14 cellular contexts compared by ENCODE assay signal in the genomic region with DNA sequence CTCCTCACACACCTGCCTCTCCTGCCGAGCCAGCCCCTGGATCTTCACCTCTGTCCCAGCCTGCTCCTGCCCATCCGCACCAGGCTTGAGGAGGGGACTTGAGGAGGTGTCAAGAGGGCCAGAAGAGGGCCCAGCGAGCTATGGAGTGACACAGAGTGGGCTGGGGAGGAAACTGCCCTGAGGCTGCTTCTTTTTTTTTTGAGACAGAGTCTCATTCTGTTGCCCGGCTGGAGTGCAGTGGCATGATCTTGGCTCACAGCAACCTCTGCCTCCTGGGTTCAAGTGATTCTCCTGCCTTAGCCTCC. TPM values are rescaled to one million over a fixed set of nuclear protein-coding genes. Genes with fewer than 3 reads are reported as not detected.
DNase-seq lines count a peak whose midpoint lies in the region; ATAC-seq and TF ChIP-seq lines count a peak whose summit lies in the region.
"Had no signal": no experiment of that assay in that cellular context is flagged by ENCODE, and none has a peak within 500 bp of the region (broad histone marks: within the 10 kb centered on the region; RNA-seq: fewer than 3 reads in every experiment).

No MANE protein-coding gene starts in this region.

- H3K27ac ChIP-seq in WERI-Rb-1, result peak overlapping the region; percentile 67
- H3K27ac ChIP-seq in spleen, result no peak overlapping the region
- H3K27ac ChIP-seq: psoas muscle, SJSA1 had no signal

- H3K4me3 ChIP-seq in WERI-Rb-1 (ENCODE audit: low read depth, low read length) (no peak overlapping the region), spleen (no peak overlapping the region)
- H3K4me3 ChIP-seq: psoas muscle, SJSA1 had no signal

- no peak for TF ChIP-seq POLR2A in spleen (IDR thresholded peaks at IDR 0.05)

- H3K36me3 Mint-ChIP-seq in activated CD8-positive, alpha-beta memory T cell treated with anti-CD3 and anti-CD28 coated beads, Interleukin-2, amount 10 ng/mL, durations not matched to agents 7 days and 5 days, result no peaks in the 10 kb centered on the region
- H3K36me3 Mint-ChIP-seq in nephron (ENCODE audit: low read depth), result no peaks in the 10 kb centered on the region

- H3K27me3 Mint-ChIP-seq in activated CD8-positive, alpha-beta memory T cell treated with anti-CD3 and anti-CD28 coated beads, Interleukin-2, amount 10 ng/mL, durations not matched to agents 7 days and 5 days, result peaks cover 2% of the 10 kb centered on the region
- H3K27me3 Mint-ChIP-seq in nephron (ENCODE audit: low read depth), result peaks cover 3% of the 10 kb centered on the region

- no peak for ATAC-seq in activated CD8-positive, alpha-beta memory T cell treated with anti-CD3 and anti-CD28 coated beads, Interleukin-2, amount 10 ng/mL, durations not matched to agents 7 days and 5 days
- ATAC-seq: psoas muscle had no signal

- CTCF ChIA-PET in activated CD8-positive, alpha-beta memory T cell treated with anti-CD3 and anti-CD28 coated beads, Interleukin-2, amount 10 ng/mL, durations not matched to agents 7 days and 5 days (lab: Charles Lee), result interaction anchor here (1.0 to 1.8 kb wide), 2 partner anchors 17 to 109 kb away, joined by 3 to 5 read pairs; no protein-coding TSS in a partner anchor

- H3K9me3 Mint-ChIP-seq in activated CD8-positive, alpha-beta memory T cell treated with anti-CD3 and anti-CD28 coated beads, Interleukin-2, amount 10 ng/mL, durations not matched to agents 7 days and 5 days (ENCODE audit: low read depth), result no peaks in the 10 kb centered on the region
- no peaks in the 10 kb centered on the region for H3K9me3 Mint-ChIP-seq in nephron

- H3K9me3 ChIP-seq in WERI-Rb-1 (ENCODE audit: severe bottlenecking), result no peaks in the 10 kb centered on the region
- H3K9me3 ChIP-seq in spleen, result no peaks in the 10 kb centered on the region
- H3K9me3 ChIP-seq: psoas muscle, SJSA1 had no signal

- H3K4me1 Mint-ChIP-seq in activated CD8-positive, alpha-beta memory T cell treated with anti-CD3 and anti-CD28 coated beads, Interleukin-2, amount 10 ng/mL, durations not matched to agents 7 days and 5 days, result peaks cover 24% of the 10 kb centered on the region
- peaks cover 58% of the 10 kb centered on the region for H3K4me1 Mint-ChIP-seq in nephron

- DNase-seq in activated CD8-positive, alpha-beta memory T cell treated with anti-CD3 and anti-CD28 coated beads, Interleukin-2, amount 10 ng/mL, durations not matched to agents 7 days and 5 days, result no peak
- no peak for DNase-seq in activated CD8-positive, alpha-beta memory T cell treated with anti-CD3 and anti-CD28 coated beads, Interleukin-2, amount 50 U/mL, for 48 hours
- DNase-seq in ELF-1 (ENCODE audit: low read depth, low spot score) (peak; percentile 74), WERI-Rb-1 (peak; percentile 26), cortex of kidney (lab: John Stamatoyannopoulos, UW) (no peak), spleen (no peak), SW480 (ENCODE audit: low spot score) (no peak)
- DNase-seq: Calu3; MV-4-11; NCI-H2171 treated with DMSO at 0.1 percent for 48 hours; psoas muscle; stimulated activated naive CD4-positive, alpha-beta T cell treated with Interleukin-2 at 50 U/mL for 16 hours had no signal

- H3K36me3 ChIP-seq in WERI-Rb-1 (no peaks in the 10 kb centered on the region), spleen (no peaks in the 10 kb centered on the region)
- H3K36me3 ChIP-seq: SJSA1 had no signal

- peaks cover 0 to 3% (median 0%) of the 10 kb centered on the region in 6 donors for H3K4me1 ChIP-seq in spleen
- H3K4me1 ChIP-seq: SJSA1 had no signal

- TF ChIP-seq CTCF in WERI-Rb-1 (IDR thresholded peaks at IDR 0.05; ENCODE audit: low read depth, low read length) (no peak), nephron (IDR thresholded peaks at IDR 0.05; ENCODE audit: unreplicated experiment in 3 of 3) (no peak), spleen (IDR thresholded peaks at IDR 0.05 in 8 of 11, conservative IDR thresholded peaks at IDR 0.05 in 3 of 11) (no peak)

- intact Hi-C loops in spleen (cut with DNase I; ENCODE audit: low total_unique reads), result no loop called here

- WGBS in spleen, 5 donors, result 68 to 78% (median 72%) methylated on average over 2 to 4 of the region's 4 CpGs

- peak overlapping the region; percentile 81 for H3K27ac Mint-ChIP-seq in activated CD8-positive, alpha-beta memory T cell treated with anti-CD3 and anti-CD28 coated beads, Interleukin-2, amount 10 ng/mL, durations not matched to agents 7 days and 5 days
- H3K27ac Mint-ChIP-seq in nephron, result peak overlapping the region; percentile 37 to 89 (median 74)

- no peak overlapping the region for H3K4me3 Mint-ChIP-seq in activated CD8-positive, alpha-beta memory T cell treated with anti-CD3 and anti-CD28 coated beads, Interleukin-2, amount 10 ng/mL, durations not matched to agents 7 days and 5 days
- H3K4me3 Mint-ChIP-seq in nephron, result no peak overlapping the region

- H3K27me3 ChIP-seq in WERI-Rb-1 (ENCODE audit: insufficient read depth, low read depth, severe bottlenecking) (no peaks in the 10 kb centered on the region), spleen (replicated peaks in 1 of 7) (peaks cover 0 to 16% (median 0%) of the 10 kb centered on the region in 7 donors)
- H3K27me3 ChIP-seq: SJSA1 had no signal

RNA-seq across cellular contexts. Expression of gene CDON, which starts 21.9 kb away (rescaled TPM):
- total RNA-seq in activated CD8-positive, alpha-beta memory T cell treated with anti-CD3 and anti-CD28 coated beads, Interleukin-2, amount 10 ng/mL, durations not matched to agents 7 days and 5 days, result 1 to 10 TPM; 1.5 to 1.8 TPM
- 1 to 10 TPM; 1.8 to 5.3 (median 3.6) TPM for total RNA-seq in spleen
- polyA plus RNA-seq in spleen, result under 1 TPM; 0.30 to 0.58 (median 0.45) TPM

Comparison
In these comparisons a context has a peak if more than half of its experiments do, and no peak if none do; other contexts are left out.
1. DNase-seq: peak in ELF-1 (single experiment) and WERI-Rb-1 (single experiment); none in activated CD8-positive, alpha-beta memory T cell treated with anti-CD3 and anti-CD28 coated beads, Interleukin-2, amount 10 ng/mL, durations not matched to agents 7 days and 5 days (single experiment), activated CD8-positive, alpha-beta memory T cell treated with anti-CD3 and anti-CD28 coated beads, Interleukin-2, amount 50 U/mL, for 48 hours (single experiment), cortex of kidney (single experiment), spleen (single experiment) and SW480 (single experiment).